1 cellular context compared by ENCODE assay signal in the genomic region with DNA sequence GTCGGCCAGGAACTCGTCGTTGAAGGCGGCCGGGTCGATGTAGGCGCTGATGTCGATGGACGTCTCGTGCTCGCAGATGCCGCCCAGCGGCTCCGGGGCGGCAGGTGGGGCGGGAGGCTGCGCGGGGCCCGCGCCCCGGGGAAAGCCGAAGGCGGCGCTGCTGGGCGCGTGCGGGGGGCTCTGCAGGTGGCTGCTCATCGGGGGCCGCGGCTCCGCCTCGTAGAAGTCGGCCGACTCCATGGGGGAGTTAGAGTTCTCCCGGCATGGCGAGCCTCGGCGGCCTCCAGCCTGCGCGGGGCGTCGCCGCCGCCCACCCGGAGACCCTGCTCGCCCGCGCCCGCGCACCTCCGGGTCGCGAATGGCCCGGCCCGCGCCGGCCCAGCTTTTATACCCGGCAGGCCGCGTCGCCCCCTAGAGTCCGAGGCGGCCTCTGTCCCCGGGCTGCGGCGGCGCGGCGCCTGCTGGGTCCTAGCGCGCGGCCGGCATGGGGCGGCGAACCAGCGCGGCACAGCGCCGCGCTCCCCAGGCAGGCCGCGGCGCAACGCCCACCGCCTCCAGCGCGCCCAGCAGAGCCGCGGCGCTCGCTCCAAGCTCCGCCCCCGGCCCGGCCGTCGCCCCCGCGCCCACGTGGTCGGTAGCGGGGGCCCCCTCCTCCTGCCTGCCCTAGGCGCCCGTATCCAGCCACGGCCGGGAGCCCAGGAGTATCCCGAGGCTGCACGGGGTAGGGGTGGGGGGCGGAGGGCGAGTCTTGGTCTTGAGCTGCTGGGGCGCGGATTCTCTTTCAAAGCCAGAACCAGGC.
TF ChIP-seq lines count a peak whose summit lies in the region.

TSS of gene CEBPA (minus strand) at position 360 of the 799 bp plus-strand sequence. CDS start at position 240, 120 bp downstream.

TF ChIP-seq in K562, 482 proteins besides CTCF, POLR2A, EP300 and RAD21 (continued from another document and continues in another):
- TF ChIP-seq ZFX (CRISPR knock-in tag; IDR thresholded peaks at IDR 0.05) (peak; percentile 56), BCL6 (CRISPR knock-in tag; IDR thresholded peaks at IDR 0.05) (no peak), FOXK2 (conservative IDR thresholded peaks at IDR 0.05 in 1 of 2, IDR thresholded peaks at IDR 0.05 in 1 of 2; ENCODE audit: low read depth in 2 of 2) (no peak), ZBTB7A (IDR thresholded peaks at IDR 0.05; ENCODE audit: borderline replicate concordance, control insufficient read depth, low read depth, low read length) (peak; percentile 97), MTA3 (IDR thresholded peaks at IDR 0.05; ENCODE audit: borderline replicate concordance) (peak; percentile 96), ZBED1 (IDR thresholded peaks at IDR 0.05) (no peak), CBX1 (IDR thresholded peaks at IDR 0.05; ENCODE audit: low read depth) (no peak), SIN3A (IDR thresholded peaks at IDR 0.05; ENCODE audit: borderline replicate concordance in 2 of 2, control insufficient read depth in 1 of 2, low read depth in 2 of 2, low read length in 2 of 2) (peak in 1 of 2 experiments; percentile 56; a peak in 1 of 4 replicates), SMAD1 (IDR thresholded peaks at IDR 0.05; ENCODE audit: low read depth, low read length, partially characterized antibody) (no peak), SREBF2 (CRISPR knock-in tag; IDR thresholded peaks at IDR 0.05) (no peak), ZNF696 (CRISPR knock-in tag; conservative IDR thresholded peaks at IDR 0.05) (no peak), SNRNP70 (optimal IDR thresholded peaks at IDR 0.05; ENCODE audit: low read depth, low read length) (no peak), HOXB6 (CRISPR knock-in tag; IDR thresholded peaks at IDR 0.05; ENCODE audit: borderline replicate concordance) (no peak), ZNF75A (CRISPR knock-in tag; IDR thresholded peaks at IDR 0.05) (no peak), ELF2 (CRISPR knock-in tag; IDR thresholded peaks at IDR 0.05) (no peak), XRCC5 (IDR thresholded peaks at IDR 0.05; ENCODE audit: low read depth, low read length) (no peak), ZBTB40 (IDR thresholded peaks at IDR 0.05) (no peak), ZBTB40 (CRISPR knock-in tag; IDR thresholded peaks at IDR 0.05) (no peak), MEF2A (IDR thresholded peaks at IDR 0.05; ENCODE audit: control insufficient read depth, low read depth, low read length) (no peak), MTA1 (IDR thresholded peaks at IDR 0.05; ENCODE audit: borderline replicate concordance) (no peak)
- TF ChIP-seq, protein P1, sequence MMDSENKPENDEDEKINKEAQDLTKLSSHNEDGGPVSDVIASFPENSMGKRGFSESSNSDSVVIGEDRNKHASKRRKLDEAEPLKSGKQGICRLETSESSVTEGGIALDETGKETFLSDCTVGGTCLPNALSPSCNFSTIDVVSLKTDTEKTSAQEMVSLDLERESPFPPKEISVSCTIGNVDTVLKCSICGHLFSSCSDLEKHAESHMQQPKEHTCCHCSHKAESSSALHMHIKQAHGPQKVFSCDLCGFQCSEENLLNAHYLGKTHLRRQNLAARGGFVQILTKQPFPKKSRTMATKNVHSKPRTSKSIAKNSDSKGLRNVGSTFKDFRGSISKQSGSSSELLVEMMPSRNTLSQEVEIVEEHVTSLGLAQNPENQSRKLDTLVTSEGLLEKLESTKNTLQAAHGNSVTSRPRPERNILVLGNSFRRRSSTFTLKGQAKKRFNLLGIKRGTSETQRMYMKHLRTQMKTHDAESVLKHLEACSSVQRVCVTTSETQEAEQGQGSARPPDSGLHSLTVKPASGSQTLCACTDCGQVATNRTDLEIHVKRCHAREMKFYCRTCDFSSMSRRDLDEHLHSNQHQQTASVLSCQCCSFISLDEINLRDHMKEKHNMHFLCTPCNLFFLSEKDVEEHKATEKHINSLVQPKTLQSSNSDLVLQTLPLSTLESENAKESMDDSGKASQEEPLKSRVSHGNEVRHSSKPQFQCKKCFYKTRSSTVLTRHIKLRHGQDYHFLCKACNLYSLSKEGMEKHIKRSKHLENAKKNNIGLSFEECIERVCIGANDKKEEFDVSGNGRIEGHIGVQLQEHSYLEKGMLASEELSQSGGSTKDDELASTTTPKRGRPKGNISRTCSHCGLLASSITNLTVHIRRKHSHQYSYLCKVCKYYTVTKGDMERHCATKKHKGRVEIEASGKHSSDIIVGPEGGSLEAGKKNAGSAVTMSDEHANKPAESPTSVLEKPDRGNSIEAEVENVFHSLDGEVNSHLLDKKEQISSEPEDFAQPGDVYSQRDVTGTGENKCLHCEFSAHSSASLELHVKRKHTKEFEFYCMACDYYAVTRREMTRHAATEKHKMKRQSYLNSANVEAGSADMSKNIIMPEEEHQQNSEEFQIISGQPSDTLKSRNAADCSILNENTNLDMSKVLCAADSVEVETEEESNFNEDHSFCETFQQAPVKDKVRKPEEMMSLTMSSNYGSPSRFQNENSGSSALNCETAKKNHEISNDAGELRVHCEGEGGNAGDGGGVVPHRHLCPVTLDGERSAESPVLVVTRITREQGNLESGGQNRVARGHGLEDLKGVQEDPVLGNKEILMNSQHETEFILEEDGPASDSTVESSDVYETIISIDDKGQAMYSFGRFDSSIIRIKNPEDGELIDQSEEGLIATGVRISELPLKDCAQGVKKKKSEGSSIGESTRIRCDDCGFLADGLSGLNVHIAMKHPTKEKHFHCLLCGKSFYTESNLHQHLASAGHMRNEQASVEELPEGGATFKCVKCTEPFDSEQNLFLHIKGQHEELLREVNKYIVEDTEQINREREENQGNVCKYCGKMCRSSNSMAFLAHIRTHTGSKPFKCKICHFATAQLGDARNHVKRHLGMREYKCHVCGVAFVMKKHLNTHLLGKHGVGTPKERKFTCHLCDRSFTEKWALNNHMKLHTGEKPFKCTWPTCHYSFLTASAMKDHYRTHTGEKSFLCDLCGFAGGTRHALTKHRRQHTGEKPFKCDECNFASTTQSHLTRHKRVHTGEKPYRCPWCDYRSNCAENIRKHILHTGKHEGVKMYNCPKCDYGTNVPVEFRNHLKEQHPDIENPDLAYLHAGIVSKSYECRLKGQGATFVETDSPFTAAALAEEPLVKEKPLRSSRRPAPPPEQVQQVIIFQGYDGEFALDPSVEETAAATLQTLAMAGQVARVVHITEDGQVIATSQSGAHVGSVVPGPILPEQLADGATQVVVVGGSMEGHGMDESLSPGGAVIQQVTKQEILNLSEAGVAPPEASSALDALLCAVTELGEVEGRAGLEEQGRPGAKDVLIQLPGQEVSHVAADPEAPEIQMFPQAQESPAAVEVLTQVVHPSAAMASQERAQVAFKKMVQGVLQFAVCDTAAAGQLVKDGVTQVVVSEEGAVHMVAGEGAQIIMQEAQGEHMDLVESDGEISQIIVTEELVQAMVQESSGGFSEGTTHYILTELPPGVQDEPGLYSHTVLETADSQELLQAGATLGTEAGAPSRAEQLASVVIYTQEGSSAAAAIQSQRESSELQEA (IDR thresholded peaks at IDR 0.05; ENCODE audit: low read depth) = no peak
- TF ChIP-seq, protein P2, sequence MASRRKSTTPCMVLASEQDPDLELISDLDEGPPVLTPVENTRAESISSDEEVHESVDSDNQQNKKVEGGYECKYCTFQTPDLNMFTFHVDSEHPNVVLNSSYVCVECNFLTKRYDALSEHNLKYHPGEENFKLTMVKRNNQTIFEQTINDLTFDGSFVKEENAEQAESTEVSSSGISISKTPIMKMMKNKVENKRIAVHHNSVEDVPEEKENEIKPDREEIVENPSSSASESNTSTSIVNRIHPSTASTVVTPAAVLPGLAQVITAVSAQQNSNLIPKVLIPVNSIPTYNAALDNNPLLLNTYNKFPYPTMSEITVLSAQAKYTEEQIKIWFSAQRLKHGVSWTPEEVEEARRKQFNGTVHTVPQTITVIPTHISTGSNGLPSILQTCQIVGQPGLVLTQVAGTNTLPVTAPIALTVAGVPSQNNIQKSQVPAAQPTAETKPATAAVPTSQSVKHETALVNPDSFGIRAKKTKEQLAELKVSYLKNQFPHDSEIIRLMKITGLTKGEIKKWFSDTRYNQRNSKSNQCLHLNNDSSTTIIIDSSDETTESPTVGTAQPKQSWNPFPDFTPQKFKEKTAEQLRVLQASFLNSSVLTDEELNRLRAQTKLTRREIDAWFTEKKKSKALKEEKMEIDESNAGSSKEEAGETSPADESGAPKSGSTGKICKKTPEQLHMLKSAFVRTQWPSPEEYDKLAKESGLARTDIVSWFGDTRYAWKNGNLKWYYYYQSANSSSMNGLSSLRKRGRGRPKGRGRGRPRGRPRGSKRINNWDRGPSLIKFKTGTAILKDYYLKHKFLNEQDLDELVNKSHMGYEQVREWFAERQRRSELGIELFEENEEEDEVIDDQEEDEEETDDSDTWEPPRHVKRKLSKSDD (conservative IDR thresholded peaks at IDR 0.05; ENCODE audit: low read length) = no peak
